14 cellular contexts compared by ENCODE assay signal in the genomic region with DNA sequence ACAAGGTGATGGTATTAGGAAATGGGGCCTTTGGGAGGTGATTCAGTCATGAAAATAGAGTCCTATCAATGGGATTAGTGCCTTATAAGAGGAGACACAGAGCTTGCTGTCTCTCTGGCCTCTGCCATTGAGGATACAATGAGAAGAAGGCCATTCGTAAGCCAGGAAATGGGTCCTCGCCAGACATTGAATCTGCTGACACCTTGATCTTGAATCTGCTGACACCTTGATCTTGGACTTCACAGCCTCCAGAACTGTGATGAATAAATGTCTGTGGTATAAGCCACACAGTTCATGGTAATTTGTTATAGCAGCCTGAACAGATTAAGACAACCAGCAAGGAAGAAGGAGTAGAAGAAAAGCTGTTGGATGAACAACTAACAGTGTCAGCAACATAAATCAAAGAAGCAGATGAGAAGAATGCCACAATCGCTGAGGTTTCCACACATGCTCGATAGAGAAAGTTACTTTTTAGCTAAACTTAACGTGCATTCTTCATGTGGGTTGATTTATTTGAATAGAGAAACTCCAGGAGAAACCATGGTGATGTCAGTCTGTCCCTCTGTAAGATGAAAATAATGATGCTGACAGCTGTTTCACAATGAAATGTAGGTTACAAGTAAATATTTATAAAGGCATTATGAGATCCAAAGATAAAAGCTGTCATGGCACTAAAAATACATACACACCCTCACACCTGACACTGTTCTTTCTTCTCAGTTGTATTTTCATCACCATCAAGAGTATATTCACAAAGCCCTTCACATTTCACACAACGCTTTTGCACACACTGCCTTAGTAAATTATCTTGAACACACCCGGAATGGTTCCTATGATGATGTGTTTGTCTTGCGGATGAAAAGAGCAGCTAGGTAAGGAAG.
DNase-seq lines count a peak whose midpoint lies in the region; ATAC-seq and TF ChIP-seq lines count a peak whose summit lies in the region.
"Had no signal": no experiment of that assay in that cellular context is flagged by ENCODE, and none has a peak within 500 bp of the region (broad histone marks: within the 10 kb centered on the region; RNA-seq: fewer than 3 reads in every experiment).

No MANE protein-coding gene starts in this region.

- no peak overlapping the region for H3K4me3 ChIP-seq in IMR-90 (ENCODE audit: insufficient read depth, low read depth, low read length)
- H3K4me3 ChIP-seq in parathyroid adenoma (ENCODE audit: low read depth, low read length) = no peak overlapping the region
- H3K4me3 ChIP-seq: GM23338, K562 had no signal

- H3K27ac ChIP-seq in IMR-90 (ENCODE audit: insufficient read depth, low read length) = no peak overlapping the region
- H3K27ac ChIP-seq in parathyroid adenoma = peak overlapping the region; percentile 87

- H3K4ac ChIP-seq in IMR-90 (ENCODE audit: low read depth, low read length) = no peak overlapping the region

- H4K8ac ChIP-seq in IMR-90 (ENCODE audit: low read depth in 2 of 2, low read length in 2 of 2) = no peak overlapping the region

- no peak overlapping the region for H2BK5ac ChIP-seq in IMR-90 (ENCODE audit: low read depth, low read length, poor library complexity, severe bottlenecking)

- H3K36me3 ChIP-seq in IMR-90 (ENCODE audit: control insufficient read depth, insufficient read depth, low read length) = no peaks in the 10 kb centered on the region
- H3K36me3 ChIP-seq in parathyroid adenoma (ENCODE audit: control insufficient read depth, insufficient read depth, low read length) = no peaks in the 10 kb centered on the region

- in situ Hi-C loops in IMR-90 (cut with MboI; ENCODE audit: low sequenced_read_pairs) = no loop called here

- POLR2A ChIA-PET in activated CD4-positive, alpha-beta memory T cell treated with anti-CD3 and anti-CD28 coated beads for 36 hours (lab: Charles Lee) = no interaction called here
- POLR2A ChIA-PET in activated CD4-positive, alpha-beta memory T cell treated with anti-CD3 and anti-CD28 coated beads, Interleukin-2, amount 10 ng/mL, durations not matched to agents 7 days and 5 days (lab: Charles Lee) = no interaction called here
- POLR2A ChIA-PET in IMR-90 (lab: Charles Lee; ENCODE audit: unreplicated experiment) = no interaction called here

- H3K9me3 ChIP-seq in IMR-90 (ENCODE audit: control insufficient read depth, insufficient read depth, low read length) = peaks cover 3% of the 10 kb centered on the region
- H3K9me3 ChIP-seq in parathyroid adenoma (ENCODE audit: control insufficient read depth, low read length) = no peaks in the 10 kb centered on the region

- no peak overlapping the region for H2AK9ac ChIP-seq in IMR-90 (replicated peaks; ENCODE audit: low read depth, low read length, poor library complexity)

- H3K27me3 ChIP-seq in IMR-90 (ENCODE audit: control insufficient read depth, insufficient read depth, low read length) = peaks cover 14% of the 10 kb centered on the region
- no peaks in the 10 kb centered on the region for H3K27me3 ChIP-seq in parathyroid adenoma (ENCODE audit: control insufficient read depth, insufficient read depth, low read length)

- DNase-seq in activated CD4-positive, alpha-beta memory T cell treated with anti-CD3 and anti-CD28 coated beads for 36 hours = no peak
- no peak for DNase-seq in activated CD4-positive, alpha-beta memory T cell treated with anti-CD3 and anti-CD28 coated beads, Interleukin-2, amount 10 ng/mL, durations not matched to agents 7 days and 5 days
- DNase-seq in IMR-90 (no peak), RPMI8226 (peak; percentile 59), GM03348 (ENCODE audit: low spot score) (no peak)
- no peak for DNase-seq in stimulated activated CD4-positive, alpha-beta T cell treated with anti-CD3 and anti-CD28 coated beads, Interleukin-15, amount 100 ng/mL, for 24 hours
- DNase-seq in stimulated activated CD4-positive, alpha-beta T cell treated with anti-CD3 and anti-CD28 coated beads, Interleukin-2, amount 100 ng/mL, for 24 hours = no peak
- DNase-seq: GF-D8; NCI-H1436; NK-92 treated with Interleukin-12 subunit alpha and Interleukin-12 subunit beta, amount 100 ng/mL, for 24 hours had no signal

- no peak overlapping the region for H3K9ac ChIP-seq in IMR-90 (ENCODE audit: low read depth, low read length)
- H3K9ac ChIP-seq in parathyroid adenoma = no peak overlapping the region

- no peak overlapping the region for H3K18ac ChIP-seq in IMR-90 (ENCODE audit: low read depth, low read length)

- TF ChIP-seq RAD21 in IMR-90 (IDR thresholded peaks at IDR 0.05; ENCODE audit: low read length) = no peak

- no peak overlapping the region for H3K14ac ChIP-seq in IMR-90 (replicated peaks; ENCODE audit: low read depth, low read length)

- no peaks in the 10 kb centered on the region for H3K79me1 ChIP-seq in IMR-90 (ENCODE audit: low read depth in 1 of 2, low read length in 2 of 2)

- H3K4me2 ChIP-seq in IMR-90 (ENCODE audit: low read depth, low read length) (no peak overlapping the region), parathyroid adenoma (ENCODE audit: low read length) (no peak overlapping the region)
- H3K4me2 ChIP-seq: GM23338 had no signal

- H3K23ac ChIP-seq in IMR-90 (ENCODE audit: low read depth, low read length) = no peak overlapping the region

- peaks cover 10% of the 10 kb centered on the region for H3K36me3 Mint-ChIP-seq in activated CD4-positive, alpha-beta memory T cell treated with anti-CD3 and anti-CD28 coated beads for 36 hours
- peaks cover 10% of the 10 kb centered on the region for H3K36me3 Mint-ChIP-seq in activated CD4-positive, alpha-beta memory T cell treated with anti-CD3 and anti-CD28 coated beads, Interleukin-2, amount 10 ng/mL, durations not matched to agents 7 days and 5 days (ENCODE audit: low read depth)
- H3K36me3 Mint-ChIP-seq: CD14-positive monocyte had no signal

- no peak overlapping the region for H3K56ac ChIP-seq in IMR-90 (ENCODE audit: extremely low read depth, insufficient read depth, low read length)

- no peak overlapping the region for H4K91ac ChIP-seq in IMR-90 (ENCODE audit: insufficient read depth, low read depth, low read length)

- no peaks in the 10 kb centered on the region for H3K79me2 ChIP-seq in parathyroid adenoma

- no peak overlapping the region for H4K5ac ChIP-seq in IMR-90 (ENCODE audit: low read depth, low read length)

- peaks cover 7% of the 10 kb centered on the region for H3K4me1 Mint-ChIP-seq in activated CD4-positive, alpha-beta memory T cell treated with anti-CD3 and anti-CD28 coated beads for 36 hours (ENCODE audit: low read depth)
- H3K4me1 Mint-ChIP-seq in activated CD4-positive, alpha-beta memory T cell treated with anti-CD3 and anti-CD28 coated beads, Interleukin-2, amount 10 ng/mL, durations not matched to agents 7 days and 5 days = peaks cover 2% of the 10 kb centered on the region
- H3K4me1 Mint-ChIP-seq: CD14-positive monocyte had no signal

- H3K9me1 ChIP-seq in IMR-90 (ENCODE audit: insufficient read depth, low read length) = no peaks in the 10 kb centered on the region

- CTCF ChIA-PET in activated CD4-positive, alpha-beta memory T cell treated with anti-CD3 and anti-CD28 coated beads for 36 hours (lab: Charles Lee) = interaction anchor here (1.4 kb wide), 1 partner anchor 14 kb away, joined by 3 read pairs; no protein-coding TSS in a partner anchor
- CTCF ChIA-PET in activated CD4-positive, alpha-beta memory T cell treated with anti-CD3 and anti-CD28 coated beads, Interleukin-2, amount 10 ng/mL, durations not matched to agents 7 days and 5 days (lab: Charles Lee) = no interaction called here
- CTCF ChIA-PET in IMR-90 (lab: Yijun Ruan, JAX) = interaction anchor here (0.6 kb wide), 1 partner anchor 1946 kb away, joined by 3 read pairs; no protein-coding TSS in a partner anchor

- H3K27ac Mint-ChIP-seq in activated CD4-positive, alpha-beta memory T cell treated with anti-CD3 and anti-CD28 coated beads for 36 hours = peak overlapping the region; percentile 1
- H3K27ac Mint-ChIP-seq in activated CD4-positive, alpha-beta memory T cell treated with anti-CD3 and anti-CD28 coated beads, Interleukin-2, amount 10 ng/mL, durations not matched to agents 7 days and 5 days = no peak overlapping the region
- H3K27ac Mint-ChIP-seq: GM23338 had no signal

- ATAC-seq in IMR-90 (ENCODE audit: low read depth) = no peak
- ATAC-seq: GM23338, K562 had no signal

- peaks cover 25% of the 10 kb centered on the region for H3K9me3 Mint-ChIP-seq in activated CD4-positive, alpha-beta memory T cell treated with anti-CD3 and anti-CD28 coated beads for 36 hours
- peaks cover 19% of the 10 kb centered on the region for H3K9me3 Mint-ChIP-seq in activated CD4-positive, alpha-beta memory T cell treated with anti-CD3 and anti-CD28 coated beads, Interleukin-2, amount 10 ng/mL, durations not matched to agents 7 days and 5 days

- H2AFZ ChIP-seq in IMR-90 (replicated peaks; ENCODE audit: low read length, poor library complexity) (no peak overlapping the region), parathyroid adenoma (no peak overlapping the region)
- H2AFZ ChIP-seq: GM23338 had no signal

- BruUV-seq in IMR-90 (replicated peaks; lab: Mats Ljungman, UMichigan) = no TSS peak

- no peak for TF ChIP-seq POLR2A in IMR-90 (IDR thresholded peaks at IDR 0.05; ENCODE audit: low read depth, low read length)

- H3K4me1 ChIP-seq in IMR-90 (ENCODE audit: control insufficient read depth, insufficient read depth, low read length) (no peaks in the 10 kb centered on the region), parathyroid adenoma (peaks cover 22% of the 10 kb centered on the region)

- H3K27me3 Mint-ChIP-seq in activated CD4-positive, alpha-beta memory T cell treated with anti-CD3 and anti-CD28 coated beads for 36 hours = no peaks in the 10 kb centered on the region
- H3K27me3 Mint-ChIP-seq in activated CD4-positive, alpha-beta memory T cell treated with anti-CD3 and anti-CD28 coated beads, Interleukin-2, amount 10 ng/mL, durations not matched to agents 7 days and 5 days = no peaks in the 10 kb centered on the region

- no peak overlapping the region for H2BK120ac ChIP-seq in IMR-90 (ENCODE audit: low read depth, low read length)

- H3K4me3 Mint-ChIP-seq in activated CD4-positive, alpha-beta memory T cell treated with anti-CD3 and anti-CD28 coated beads for 36 hours = no peak overlapping the region
- no peak overlapping the region for H3K4me3 Mint-ChIP-seq in activated CD4-positive, alpha-beta memory T cell treated with anti-CD3 and anti-CD28 coated beads, Interleukin-2, amount 10 ng/mL, durations not matched to agents 7 days and 5 days
- H3K4me3 Mint-ChIP-seq: CD14-positive monocyte, GM23338 had no signal

- 0% methylated on average over 1 of the region's 8 CpGs; no CpG with 5 or more reads in 1 of the 2 experiments for WGBS in IMR-90 (ENCODE audit: extremely low coverage in 2 of 2, insufficient read length in 1 of 2), 2 experiments

- intact Hi-C loops in activated CD4-positive, alpha-beta memory T cell treated with anti-CD3 and anti-CD28 coated beads for 36 hours (cut with micrococcal nuclease) = no loop called here
- intact Hi-C loops in IMR-90 (cut with micrococcal nuclease) = no loop called here

- no peaks in the 10 kb centered on the region for H4K20me1 ChIP-seq in IMR-90 (ENCODE audit: insufficient read depth, low read length)

- TF ChIP-seq CTCF in IMR-90 (conservative IDR thresholded peaks at IDR 0.05; ENCODE audit: low read depth, low read length) (no peak), parathyroid adenoma (IDR thresholded peaks at IDR 0.05) (no peak)

- no peak overlapping the region for H2AK5ac ChIP-seq in IMR-90 (ENCODE audit: low read depth, low read length)

- H2BK20ac ChIP-seq in IMR-90 (ENCODE audit: low read depth, low read length) = no peak overlapping the region

- dilution Hi-C loops in IMR-90 (cut with HindIII; ENCODE audit: low sequenced_read_pairs, unreplicated experiment) = no loop called here

- H2BK15ac ChIP-seq in IMR-90 (ENCODE audit: low read depth, low read length) = no peak overlapping the region
